Comparison of ENCODE assay signal across 1 cellular context in genomic region chr13:99354371-99354951, GRCh38.
TF ChIP-seq lines count a peak whose summit lies in the region.

No MANE protein-coding gene starts in this region.

TF ChIP-seq in GM12878, 131 proteins besides CTCF, POLR2A, EP300 and RAD21 (continued from another document and continues in another):
- TF ChIP-seq, protein P1, sequence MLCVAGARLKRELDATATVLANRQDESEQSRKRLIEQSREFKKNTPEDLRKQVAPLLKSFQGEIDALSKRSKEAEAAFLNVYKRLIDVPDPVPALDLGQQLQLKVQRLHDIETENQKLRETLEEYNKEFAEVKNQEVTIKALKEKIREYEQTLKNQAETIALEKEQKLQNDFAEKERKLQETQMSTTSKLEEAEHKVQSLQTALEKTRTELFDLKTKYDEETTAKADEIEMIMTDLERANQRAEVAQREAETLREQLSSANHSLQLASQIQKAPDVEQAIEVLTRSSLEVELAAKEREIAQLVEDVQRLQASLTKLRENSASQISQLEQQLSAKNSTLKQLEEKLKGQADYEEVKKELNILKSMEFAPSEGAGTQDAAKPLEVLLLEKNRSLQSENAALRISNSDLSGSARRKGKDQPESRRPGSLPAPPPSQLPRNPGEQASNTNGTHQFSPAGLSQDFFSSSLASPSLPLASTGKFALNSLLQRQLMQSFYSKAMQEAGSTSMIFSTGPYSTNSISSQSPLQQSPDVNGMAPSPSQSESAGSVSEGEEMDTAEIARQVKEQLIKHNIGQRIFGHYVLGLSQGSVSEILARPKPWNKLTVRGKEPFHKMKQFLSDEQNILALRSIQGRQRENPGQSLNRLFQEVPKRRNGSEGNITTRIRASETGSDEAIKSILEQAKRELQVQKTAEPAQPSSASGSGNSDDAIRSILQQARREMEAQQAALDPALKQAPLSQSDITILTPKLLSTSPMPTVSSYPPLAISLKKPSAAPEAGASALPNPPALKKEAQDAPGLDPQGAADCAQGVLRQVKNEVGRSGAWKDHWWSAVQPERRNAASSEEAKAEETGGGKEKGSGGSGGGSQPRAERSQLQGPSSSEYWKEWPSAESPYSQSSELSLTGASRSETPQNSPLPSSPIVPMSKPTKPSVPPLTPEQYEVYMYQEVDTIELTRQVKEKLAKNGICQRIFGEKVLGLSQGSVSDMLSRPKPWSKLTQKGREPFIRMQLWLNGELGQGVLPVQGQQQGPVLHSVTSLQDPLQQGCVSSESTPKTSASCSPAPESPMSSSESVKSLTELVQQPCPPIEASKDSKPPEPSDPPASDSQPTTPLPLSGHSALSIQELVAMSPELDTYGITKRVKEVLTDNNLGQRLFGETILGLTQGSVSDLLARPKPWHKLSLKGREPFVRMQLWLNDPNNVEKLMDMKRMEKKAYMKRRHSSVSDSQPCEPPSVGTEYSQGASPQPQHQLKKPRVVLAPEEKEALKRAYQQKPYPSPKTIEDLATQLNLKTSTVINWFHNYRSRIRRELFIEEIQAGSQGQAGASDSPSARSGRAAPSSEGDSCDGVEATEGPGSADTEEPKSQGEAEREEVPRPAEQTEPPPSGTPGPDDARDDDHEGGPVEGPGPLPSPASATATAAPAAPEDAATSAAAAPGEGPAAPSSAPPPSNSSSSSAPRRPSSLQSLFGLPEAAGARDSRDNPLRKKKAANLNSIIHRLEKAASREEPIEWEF (IDR thresholded peaks at IDR 0.05; ENCODE audit: insufficient replicate concordance, low read depth, low read length): no peak
- no peak for TF ChIP-seq ZNF207 (IDR thresholded peaks at IDR 0.05; ENCODE audit: borderline replicate concordance)
- TF ChIP-seq SRF (IDR thresholded peaks at IDR 0.05; ENCODE audit: low read depth in 2 of 2, low read length in 2 of 2): no peak
- peak; percentile 52; the same call in 1 of the 2 replicates for TF ChIP-seq JUNB (IDR thresholded peaks at IDR 0.05)
- 0 out of 2 replicates have a peak, but pooled peaks have one; percentile 23 for TF ChIP-seq MTA2 (IDR thresholded peaks at IDR 0.05; ENCODE audit: low read depth)
- TF ChIP-seq, protein P2, sequence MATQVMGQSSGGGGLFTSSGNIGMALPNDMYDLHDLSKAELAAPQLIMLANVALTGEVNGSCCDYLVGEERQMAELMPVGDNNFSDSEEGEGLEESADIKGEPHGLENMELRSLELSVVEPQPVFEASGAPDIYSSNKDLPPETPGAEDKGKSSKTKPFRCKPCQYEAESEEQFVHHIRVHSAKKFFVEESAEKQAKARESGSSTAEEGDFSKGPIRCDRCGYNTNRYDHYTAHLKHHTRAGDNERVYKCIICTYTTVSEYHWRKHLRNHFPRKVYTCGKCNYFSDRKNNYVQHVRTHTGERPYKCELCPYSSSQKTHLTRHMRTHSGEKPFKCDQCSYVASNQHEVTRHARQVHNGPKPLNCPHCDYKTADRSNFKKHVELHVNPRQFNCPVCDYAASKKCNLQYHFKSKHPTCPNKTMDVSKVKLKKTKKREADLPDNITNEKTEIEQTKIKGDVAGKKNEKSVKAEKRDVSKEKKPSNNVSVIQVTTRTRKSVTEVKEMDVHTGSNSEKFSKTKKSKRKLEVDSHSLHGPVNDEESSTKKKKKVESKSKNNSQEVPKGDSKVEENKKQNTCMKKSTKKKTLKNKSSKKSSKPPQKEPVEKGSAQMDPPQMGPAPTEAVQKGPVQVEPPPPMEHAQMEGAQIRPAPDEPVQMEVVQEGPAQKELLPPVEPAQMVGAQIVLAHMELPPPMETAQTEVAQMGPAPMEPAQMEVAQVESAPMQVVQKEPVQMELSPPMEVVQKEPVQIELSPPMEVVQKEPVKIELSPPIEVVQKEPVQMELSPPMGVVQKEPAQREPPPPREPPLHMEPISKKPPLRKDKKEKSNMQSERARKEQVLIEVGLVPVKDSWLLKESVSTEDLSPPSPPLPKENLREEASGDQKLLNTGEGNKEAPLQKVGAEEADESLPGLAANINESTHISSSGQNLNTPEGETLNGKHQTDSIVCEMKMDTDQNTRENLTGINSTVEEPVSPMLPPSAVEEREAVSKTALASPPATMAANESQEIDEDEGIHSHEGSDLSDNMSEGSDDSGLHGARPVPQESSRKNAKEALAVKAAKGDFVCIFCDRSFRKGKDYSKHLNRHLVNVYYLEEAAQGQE (IDR thresholded peaks at IDR 0.05; ENCODE audit: low read depth, low read length): no peak
- no peak for TF ChIP-seq RB1 (IDR thresholded peaks at IDR 0.05; ENCODE audit: borderline replicate concordance)
- no peak for TF ChIP-seq ELK1 (IDR thresholded peaks at IDR 0.05; ENCODE audit: low read depth, low read length)
- no peak for TF ChIP-seq TAF1 (IDR thresholded peaks at IDR 0.05; ENCODE audit: borderline replicate concordance, low read depth, low read length)
- no peak for TF ChIP-seq BHLHE40 (IDR thresholded peaks at IDR 0.05; ENCODE audit: borderline replicate concordance in 1 of 2, low read depth in 2 of 2, low read length in 1 of 2)
- TF ChIP-seq, protein P3, sequence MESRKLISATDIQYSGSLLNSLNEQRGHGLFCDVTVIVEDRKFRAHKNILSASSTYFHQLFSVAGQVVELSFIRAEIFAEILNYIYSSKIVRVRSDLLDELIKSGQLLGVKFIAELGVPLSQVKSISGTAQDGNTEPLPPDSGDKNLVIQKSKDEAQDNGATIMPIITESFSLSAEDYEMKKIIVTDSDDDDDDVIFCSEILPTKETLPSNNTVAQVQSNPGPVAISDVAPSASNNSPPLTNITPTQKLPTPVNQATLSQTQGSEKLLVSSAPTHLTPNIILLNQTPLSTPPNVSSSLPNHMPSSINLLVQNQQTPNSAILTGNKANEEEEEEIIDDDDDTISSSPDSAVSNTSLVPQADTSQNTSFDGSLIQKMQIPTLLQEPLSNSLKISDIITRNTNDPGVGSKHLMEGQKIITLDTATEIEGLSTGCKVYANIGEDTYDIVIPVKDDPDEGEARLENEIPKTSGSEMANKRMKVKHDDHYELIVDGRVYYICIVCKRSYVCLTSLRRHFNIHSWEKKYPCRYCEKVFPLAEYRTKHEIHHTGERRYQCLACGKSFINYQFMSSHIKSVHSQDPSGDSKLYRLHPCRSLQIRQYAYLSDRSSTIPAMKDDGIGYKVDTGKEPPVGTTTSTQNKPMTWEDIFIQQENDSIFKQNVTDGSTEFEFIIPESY (IDR thresholded peaks at IDR 0.05): no peak
- TF ChIP-seq, protein P4, sequence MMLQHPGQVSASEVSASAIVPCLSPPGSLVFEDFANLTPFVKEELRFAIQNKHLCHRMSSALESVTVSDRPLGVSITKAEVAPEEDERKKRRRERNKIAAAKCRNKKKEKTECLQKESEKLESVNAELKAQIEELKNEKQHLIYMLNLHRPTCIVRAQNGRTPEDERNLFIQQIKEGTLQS (IDR thresholded peaks at IDR 0.05; ENCODE audit: borderline replicate concordance, extremely low read depth, low read depth, low read length): no peak
- TF ChIP-seq, protein P5, sequence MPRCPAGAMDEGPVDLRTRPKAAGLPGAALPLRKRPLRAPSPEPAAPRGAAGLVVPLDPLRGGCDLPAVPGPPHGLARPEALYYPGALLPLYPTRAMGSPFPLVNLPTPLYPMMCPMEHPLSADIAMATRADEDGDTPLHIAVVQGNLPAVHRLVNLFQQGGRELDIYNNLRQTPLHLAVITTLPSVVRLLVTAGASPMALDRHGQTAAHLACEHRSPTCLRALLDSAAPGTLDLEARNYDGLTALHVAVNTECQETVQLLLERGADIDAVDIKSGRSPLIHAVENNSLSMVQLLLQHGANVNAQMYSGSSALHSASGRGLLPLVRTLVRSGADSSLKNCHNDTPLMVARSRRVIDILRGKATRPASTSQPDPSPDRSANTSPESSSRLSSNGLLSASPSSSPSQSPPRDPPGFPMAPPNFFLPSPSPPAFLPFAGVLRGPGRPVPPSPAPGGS (IDR thresholded peaks at IDR 0.05; ENCODE audit: borderline replicate concordance, insufficient read depth, low read depth, low read length, poor library complexity, severe bottlenecking): peak; percentile 51
- no peak for TF ChIP-seq TBL1XR1 (IDR thresholded peaks at IDR 0.05; ENCODE audit: low read depth, low read length)
- TF ChIP-seq NKRF (conservative IDR thresholded peaks at IDR 0.05): no peak
- no peak; the same call in 1 of the 2 replicates for TF ChIP-seq FOXM1 (IDR thresholded peaks at IDR 0.05; ENCODE audit: low read depth, low read length)
- TF ChIP-seq CBX5 (IDR thresholded peaks at IDR 0.05; ENCODE audit: low read depth): no peak
- TF ChIP-seq TCF12 (IDR thresholded peaks at IDR 0.05; ENCODE audit: low read depth, low read length): no peak
- no peak for TF ChIP-seq ZBTB4 (CRISPR knock-in tag; IDR thresholded peaks at IDR 0.05)
- TF ChIP-seq, protein P6, sequence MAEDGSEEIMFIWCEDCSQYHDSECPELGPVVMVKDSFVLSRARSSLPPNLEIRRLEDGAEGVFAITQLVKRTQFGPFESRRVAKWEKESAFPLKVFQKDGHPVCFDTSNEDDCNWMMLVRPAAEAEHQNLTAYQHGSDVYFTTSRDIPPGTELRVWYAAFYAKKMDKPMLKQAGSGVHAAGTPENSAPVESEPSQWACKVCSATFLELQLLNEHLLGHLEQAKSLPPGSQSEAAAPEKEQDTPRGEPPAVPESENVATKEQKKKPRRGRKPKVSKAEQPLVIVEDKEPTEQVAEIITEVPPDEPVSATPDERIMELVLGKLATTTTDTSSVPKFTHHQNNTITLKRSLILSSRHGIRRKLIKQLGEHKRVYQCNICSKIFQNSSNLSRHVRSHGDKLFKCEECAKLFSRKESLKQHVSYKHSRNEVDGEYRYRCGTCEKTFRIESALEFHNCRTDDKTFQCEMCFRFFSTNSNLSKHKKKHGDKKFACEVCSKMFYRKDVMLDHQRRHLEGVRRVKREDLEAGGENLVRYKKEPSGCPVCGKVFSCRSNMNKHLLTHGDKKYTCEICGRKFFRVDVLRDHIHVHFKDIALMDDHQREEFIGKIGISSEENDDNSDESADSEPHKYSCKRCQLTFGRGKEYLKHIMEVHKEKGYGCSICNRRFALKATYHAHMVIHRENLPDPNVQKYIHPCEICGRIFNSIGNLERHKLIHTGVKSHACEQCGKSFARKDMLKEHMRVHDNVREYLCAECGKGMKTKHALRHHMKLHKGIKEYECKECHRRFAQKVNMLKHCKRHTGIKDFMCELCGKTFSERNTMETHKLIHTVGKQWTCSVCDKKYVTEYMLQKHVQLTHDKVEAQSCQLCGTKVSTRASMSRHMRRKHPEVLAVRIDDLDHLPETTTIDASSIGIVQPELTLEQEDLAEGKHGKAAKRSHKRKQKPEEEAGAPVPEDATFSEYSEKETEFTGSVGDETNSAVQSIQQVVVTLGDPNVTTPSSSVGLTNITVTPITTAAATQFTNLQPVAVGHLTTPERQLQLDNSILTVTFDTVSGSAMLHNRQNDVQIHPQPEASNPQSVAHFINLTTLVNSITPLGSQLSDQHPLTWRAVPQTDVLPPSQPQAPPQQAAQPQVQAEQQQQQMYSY (CRISPR knock-in tag; IDR thresholded peaks at IDR 0.05): no peak
- no peak for TF ChIP-seq HDGF (IDR thresholded peaks at IDR 0.05)
- TF ChIP-seq IKZF2 (IDR thresholded peaks at IDR 0.05): no peak
- TF ChIP-seq NFXL1 (IDR thresholded peaks at IDR 0.05; ENCODE audit: borderline replicate concordance): no peak
- TF ChIP-seq ASH2L (IDR thresholded peaks at IDR 0.05; ENCODE audit: borderline replicate concordance, low read depth): no peak
- TF ChIP-seq IKZF1 (conservative IDR thresholded peaks at IDR 0.05): peak; percentile 45; the same call in 1 of the 2 replicates
- TF ChIP-seq ZNF274 (IDR thresholded peaks at IDR 0.05; ENCODE audit: insufficient read depth, insufficient read length): no peak
- no peak for TF ChIP-seq RCOR1 (conservative IDR thresholded peaks at IDR 0.05; ENCODE audit: low read depth, low read length)
